ENCODE assay signal across 3 cellular contexts in the genomic region with DNA sequence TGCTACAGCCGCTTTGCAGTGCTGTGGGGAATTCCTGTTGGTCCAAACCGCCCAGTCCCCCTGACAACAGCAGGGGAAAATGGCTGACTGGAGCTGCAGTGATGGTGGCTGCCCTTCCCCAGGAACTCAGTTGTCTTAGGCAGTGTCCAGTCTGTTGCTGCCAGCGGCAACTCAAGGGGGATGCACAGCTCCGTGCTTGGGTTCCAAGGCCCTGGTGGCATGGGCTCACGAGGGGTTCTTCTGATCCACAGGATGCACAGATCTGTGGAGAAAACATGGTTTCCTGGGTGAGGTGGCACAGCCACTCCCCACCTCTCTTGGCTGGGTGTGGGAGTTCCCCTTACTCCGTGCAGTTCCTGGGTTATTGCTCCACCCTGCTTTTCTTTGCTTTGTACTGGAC.
"Had no signal": no experiment of that assay in that cellular context is flagged by ENCODE, and none has a peak within 500 bp of the region (broad histone marks: within the 10 kb centered on the region; RNA-seq: fewer than 3 reads in every experiment).

No MANE protein-coding gene starts in this region.

- H3K4me3 ChIP-seq: GM23338 had no signal

- ATAC-seq: GM23338 had no signal

- DNase-seq: H9, HCEC 1CT had no signal

- H2AFZ ChIP-seq: GM23338 had no signal

- H3K4me2 ChIP-seq: GM23338 had no signal
